ENCODE assay signal across 1 cellular context in the genomic region with DNA sequence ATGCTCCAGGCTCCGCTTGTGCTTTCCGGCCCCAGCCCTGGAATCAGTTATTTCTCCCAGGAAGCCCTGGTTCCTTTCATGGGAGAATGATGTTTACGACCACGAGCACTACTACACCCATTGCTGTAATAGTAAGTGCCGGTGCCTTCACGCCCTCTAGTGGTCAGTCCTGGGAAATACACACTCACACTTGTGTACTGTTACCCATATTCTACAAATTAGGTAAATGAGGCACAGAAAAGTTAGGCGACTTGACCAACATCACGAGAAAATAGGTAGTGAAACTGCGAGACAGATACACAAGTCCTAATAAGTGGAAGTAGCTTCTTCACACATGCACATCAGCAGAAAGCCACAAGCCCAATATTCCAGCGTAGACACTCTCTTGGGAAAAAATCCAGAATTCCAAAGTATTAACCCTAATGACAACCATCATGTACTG.
TF ChIP-seq lines count a peak whose summit lies in the region.

No MANE protein-coding gene starts in this region.

TF ChIP-seq in HepG2, 621 proteins besides CTCF, POLR2A, EP300 and RAD21:
- TF ChIP-seq, protein P1, sequence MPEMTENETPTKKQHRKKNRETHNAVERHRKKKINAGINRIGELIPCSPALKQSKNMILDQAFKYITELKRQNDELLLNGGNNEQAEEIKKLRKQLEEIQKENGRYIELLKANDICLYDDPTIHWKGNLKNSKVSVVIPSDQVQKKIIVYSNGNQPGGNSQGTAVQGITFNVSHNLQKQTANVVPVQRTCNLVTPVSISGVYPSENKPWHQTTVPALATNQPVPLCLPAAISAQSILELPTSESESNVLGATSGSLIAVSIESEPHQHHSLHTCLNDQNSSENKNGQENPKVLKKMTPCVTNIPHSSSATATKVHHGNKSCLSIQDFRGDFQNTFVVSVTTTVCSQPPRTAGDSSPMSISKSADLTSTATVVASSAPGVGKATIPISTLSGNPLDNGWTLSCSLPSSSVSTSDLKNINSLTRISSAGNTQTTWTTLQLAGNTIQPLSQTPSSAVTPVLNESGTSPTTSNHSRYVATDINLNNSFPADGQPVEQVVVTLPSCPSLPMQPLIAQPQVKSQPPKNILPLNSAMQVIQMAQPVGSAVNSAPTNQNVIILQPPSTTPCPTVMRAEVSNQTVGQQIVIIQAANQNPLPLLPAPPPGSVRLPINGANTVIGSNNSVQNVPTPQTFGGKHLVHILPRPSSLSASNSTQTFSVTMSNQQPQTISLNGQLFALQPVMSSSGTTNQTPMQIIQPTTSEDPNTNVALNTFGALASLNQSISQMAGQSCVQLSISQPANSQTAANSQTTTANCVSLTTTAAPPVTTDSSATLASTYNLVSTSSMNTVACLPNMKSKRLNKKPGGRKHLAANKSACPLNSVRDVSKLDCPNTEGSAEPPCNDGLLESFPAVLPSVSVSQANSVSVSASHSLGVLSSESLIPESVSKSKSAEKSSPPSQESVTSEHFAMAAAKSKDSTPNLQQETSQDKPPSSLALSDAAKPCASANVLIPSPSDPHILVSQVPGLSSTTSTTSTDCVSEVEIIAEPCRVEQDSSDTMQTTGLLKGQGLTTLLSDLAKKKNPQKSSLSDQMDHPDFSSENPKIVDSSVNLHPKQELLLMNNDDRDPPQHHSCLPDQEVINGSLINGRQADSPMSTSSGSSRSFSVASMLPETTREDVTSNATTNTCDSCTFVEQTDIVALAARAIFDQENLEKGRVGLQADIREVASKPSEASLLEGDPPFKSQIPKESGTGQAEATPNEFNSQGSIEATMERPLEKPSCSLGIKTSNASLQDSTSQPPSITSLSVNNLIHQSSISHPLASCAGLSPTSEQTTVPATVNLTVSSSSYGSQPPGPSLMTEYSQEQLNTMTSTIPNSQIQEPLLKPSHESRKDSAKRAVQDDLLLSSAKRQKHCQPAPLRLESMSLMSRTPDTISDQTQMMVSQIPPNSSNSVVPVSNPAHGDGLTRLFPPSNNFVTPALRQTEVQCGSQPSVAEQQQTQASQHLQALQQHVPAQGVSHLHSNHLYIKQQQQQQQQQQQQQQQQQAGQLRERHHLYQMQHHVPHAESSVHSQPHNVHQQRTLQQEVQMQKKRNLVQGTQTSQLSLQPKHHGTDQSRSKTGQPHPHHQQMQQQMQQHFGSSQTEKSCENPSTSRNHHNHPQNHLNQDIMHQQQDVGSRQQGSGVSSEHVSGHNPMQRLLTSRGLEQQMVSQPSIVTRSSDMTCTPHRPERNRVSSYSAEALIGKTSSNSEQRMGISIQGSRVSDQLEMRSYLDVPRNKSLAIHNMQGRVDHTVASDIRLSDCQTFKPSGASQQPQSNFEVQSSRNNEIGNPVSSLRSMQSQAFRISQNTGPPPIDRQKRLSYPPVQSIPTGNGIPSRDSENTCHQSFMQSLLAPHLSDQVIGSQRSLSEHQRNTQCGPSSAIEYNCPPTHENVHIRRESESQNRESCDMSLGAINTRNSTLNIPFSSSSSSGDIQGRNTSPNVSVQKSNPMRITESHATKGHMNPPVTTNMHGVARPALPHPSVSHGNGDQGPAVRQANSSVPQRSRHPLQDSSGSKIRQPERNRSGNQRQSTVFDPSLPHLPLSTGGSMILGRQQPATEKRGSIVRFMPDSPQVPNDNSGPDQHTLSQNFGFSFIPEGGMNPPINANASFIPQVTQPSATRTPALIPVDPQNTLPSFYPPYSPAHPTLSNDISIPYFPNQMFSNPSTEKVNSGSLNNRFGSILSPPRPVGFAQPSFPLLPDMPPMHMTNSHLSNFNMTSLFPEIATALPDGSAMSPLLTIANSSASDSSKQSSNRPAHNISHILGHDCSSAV (CRISPR knock-in tag; IDR thresholded peaks at IDR 0.05; ENCODE audit: borderline replicate concordance) = no peak
- TF ChIP-seq POGZ (CRISPR knock-in tag; IDR thresholded peaks at IDR 0.05) (no peak), SOX5 (CRISPR knock-in tag; IDR thresholded peaks at IDR 0.05; ENCODE audit: borderline replicate concordance) (no peak), SUZ12 (IDR thresholded peaks at IDR 0.05; ENCODE audit: low read depth, low read length) (no peak), RELA (CRISPR knock-in tag; IDR thresholded peaks at IDR 0.05) (0 out of 2 replicates have a peak, but pooled peaks have one; percentile 32), ZBTB20 (CRISPR knock-in tag; IDR thresholded peaks at IDR 0.05; ENCODE audit: borderline replicate concordance, low read depth) (no peak), ZBTB38 (CRISPR knock-in tag; IDR thresholded peaks at IDR 0.05) (no peak), CEBPG (CRISPR knock-in tag; IDR thresholded peaks at IDR 0.05) (peak; percentile 36; the same call in 1 of the 2 replicates), FOXO1 (CRISPR knock-in tag; IDR thresholded peaks at IDR 0.05) (0 out of 2 replicates have a peak, but pooled peaks have one; percentile 20), NR1H2 (CRISPR knock-in tag; IDR thresholded peaks at IDR 0.05; ENCODE audit: borderline replicate concordance, low read depth) (no peak), ZNF552 (CRISPR knock-in tag; IDR thresholded peaks at IDR 0.05; ENCODE audit: borderline replicate concordance) (no peak), STAG1 (CRISPR knock-in tag; IDR thresholded peaks at IDR 0.05) (0 out of 2 replicates have a peak, but pooled peaks have one; percentile 25), TEAD3 (CRISPR knock-in tag; optimal IDR thresholded peaks at IDR 0.05; ENCODE audit: borderline replicate concordance) (peak; percentile 18), FOXP1 (IDR thresholded peaks at IDR 0.05) (no peak), FOXP1 (CRISPR knock-in tag; IDR thresholded peaks at IDR 0.05) (peak; percentile 28; the same call in 1 of the 2 replicates), MIER2 (CRISPR knock-in tag; IDR thresholded peaks at IDR 0.05) (0 out of 2 replicates have a peak, but pooled peaks have one; percentile 59), SALL2 (CRISPR knock-in tag; IDR thresholded peaks at IDR 0.05) (no peak), BRD4 (CRISPR knock-in tag; IDR thresholded peaks at IDR 0.05) (no peak), ZNF124 (CRISPR knock-in tag; IDR thresholded peaks at IDR 0.05) (no peak), XRCC5 (optimal IDR thresholded peaks at IDR 0.05; ENCODE audit: low read length) (peak; percentile 69), ZNF3 (CRISPR knock-in tag; IDR thresholded peaks at IDR 0.05) (no peak), CENPT (CRISPR knock-in tag; IDR thresholded peaks at IDR 0.05; ENCODE audit: low read depth) (no peak)
- TF ChIP-seq, protein P2, sequence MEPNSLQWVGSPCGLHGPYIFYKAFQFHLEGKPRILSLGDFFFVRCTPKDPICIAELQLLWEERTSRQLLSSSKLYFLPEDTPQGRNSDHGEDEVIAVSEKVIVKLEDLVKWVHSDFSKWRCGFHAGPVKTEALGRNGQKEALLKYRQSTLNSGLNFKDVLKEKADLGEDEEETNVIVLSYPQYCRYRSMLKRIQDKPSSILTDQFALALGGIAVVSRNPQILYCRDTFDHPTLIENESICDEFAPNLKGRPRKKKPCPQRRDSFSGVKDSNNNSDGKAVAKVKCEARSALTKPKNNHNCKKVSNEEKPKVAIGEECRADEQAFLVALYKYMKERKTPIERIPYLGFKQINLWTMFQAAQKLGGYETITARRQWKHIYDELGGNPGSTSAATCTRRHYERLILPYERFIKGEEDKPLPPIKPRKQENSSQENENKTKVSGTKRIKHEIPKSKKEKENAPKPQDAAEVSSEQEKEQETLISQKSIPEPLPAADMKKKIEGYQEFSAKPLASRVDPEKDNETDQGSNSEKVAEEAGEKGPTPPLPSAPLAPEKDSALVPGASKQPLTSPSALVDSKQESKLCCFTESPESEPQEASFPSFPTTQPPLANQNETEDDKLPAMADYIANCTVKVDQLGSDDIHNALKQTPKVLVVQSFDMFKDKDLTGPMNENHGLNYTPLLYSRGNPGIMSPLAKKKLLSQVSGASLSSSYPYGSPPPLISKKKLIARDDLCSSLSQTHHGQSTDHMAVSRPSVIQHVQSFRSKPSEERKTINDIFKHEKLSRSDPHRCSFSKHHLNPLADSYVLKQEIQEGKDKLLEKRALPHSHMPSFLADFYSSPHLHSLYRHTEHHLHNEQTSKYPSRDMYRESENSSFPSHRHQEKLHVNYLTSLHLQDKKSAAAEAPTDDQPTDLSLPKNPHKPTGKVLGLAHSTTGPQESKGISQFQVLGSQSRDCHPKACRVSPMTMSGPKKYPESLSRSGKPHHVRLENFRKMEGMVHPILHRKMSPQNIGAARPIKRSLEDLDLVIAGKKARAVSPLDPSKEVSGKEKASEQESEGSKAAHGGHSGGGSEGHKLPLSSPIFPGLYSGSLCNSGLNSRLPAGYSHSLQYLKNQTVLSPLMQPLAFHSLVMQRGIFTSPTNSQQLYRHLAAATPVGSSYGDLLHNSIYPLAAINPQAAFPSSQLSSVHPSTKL (CRISPR knock-in tag; IDR thresholded peaks at IDR 0.05) = no peak
- TF ChIP-seq, protein P3, sequence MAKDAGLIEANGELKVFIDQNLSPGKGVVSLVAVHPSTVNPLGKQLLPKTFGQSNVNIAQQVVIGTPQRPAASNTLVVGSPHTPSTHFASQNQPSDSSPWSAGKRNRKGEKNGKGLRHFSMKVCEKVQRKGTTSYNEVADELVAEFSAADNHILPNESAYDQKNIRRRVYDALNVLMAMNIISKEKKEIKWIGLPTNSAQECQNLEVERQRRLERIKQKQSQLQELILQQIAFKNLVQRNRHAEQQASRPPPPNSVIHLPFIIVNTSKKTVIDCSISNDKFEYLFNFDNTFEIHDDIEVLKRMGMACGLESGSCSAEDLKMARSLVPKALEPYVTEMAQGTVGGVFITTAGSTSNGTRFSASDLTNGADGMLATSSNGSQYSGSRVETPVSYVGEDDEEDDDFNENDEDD (CRISPR knock-in tag; IDR thresholded peaks at IDR 0.05; ENCODE audit: borderline replicate concordance) = no peak
- TF ChIP-seq, protein P4, sequence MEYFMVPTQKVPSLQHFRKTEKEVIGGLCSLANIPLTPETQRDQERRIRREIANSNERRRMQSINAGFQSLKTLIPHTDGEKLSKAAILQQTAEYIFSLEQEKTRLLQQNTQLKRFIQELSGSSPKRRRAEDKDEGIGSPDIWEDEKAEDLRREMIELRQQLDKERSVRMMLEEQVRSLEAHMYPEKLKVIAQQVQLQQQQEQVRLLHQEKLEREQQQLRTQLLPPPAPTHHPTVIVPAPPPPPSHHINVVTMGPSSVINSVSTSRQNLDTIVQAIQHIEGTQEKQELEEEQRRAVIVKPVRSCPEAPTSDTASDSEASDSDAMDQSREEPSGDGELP (IDR thresholded peaks at IDR 0.05; ENCODE audit: borderline replicate concordance, low read depth) = no peak
